17 cellular contexts compared by ENCODE assay signal in genomic region chr13:30045916-30046704, GRCh38.
DNase-seq lines count a peak whose midpoint lies in the region; ATAC-seq and TF ChIP-seq lines count a peak whose summit lies in the region.
"Had no signal": no experiment of that assay in that cellular context is flagged by ENCODE, and none has a peak within 500 bp of the region (broad histone marks: within the 10 kb centered on the region; RNA-seq: fewer than 3 reads in every experiment).

No MANE protein-coding gene starts in this region.

- 75 to 76% methylated on average over 7 of the region's 7 CpGs for WGBS in tibial nerve, 2 donors

- H3K4me3 ChIP-seq in SJSA1 (no peak overlapping the region), tibial nerve (no peak overlapping the region)
- H3K4me3 ChIP-seq: A549, tibial artery had no signal

- H3K9me3 ChIP-seq in SJSA1 (replicated peaks) (no peaks in the 10 kb centered on the region; the same call in 1 of the 2 replicates), tibial nerve (no peaks in the 10 kb centered on the region)
- H3K9me3 ChIP-seq: A549, tibial artery had no signal

- peaks cover 39% of the 10 kb centered on the region for H3K4me1 Mint-ChIP-seq in activated CD4-positive, alpha-beta memory T cell treated with anti-CD3 and anti-CD28 coated beads, Interleukin-2, amount 10 ng/mL, durations not matched to agents 7 days and 5 days
- H3K4me1 Mint-ChIP-seq in activated CD4-positive, alpha-beta memory T cell treated with anti-CD3 and anti-CD28 coated beads for 36 hours (ENCODE audit: low read depth), result peaks cover 9% of the 10 kb centered on the region
- peaks cover 25% of the 10 kb centered on the region for H3K4me1 Mint-ChIP-seq in stimulated activated effector memory CD8-positive, alpha-beta T cell treated with anti-CD3 and anti-CD28 coated beads, Interleukin-12 subunit alpha, Interleukin-12 subunit beta, amount 100 ng/mL, for 72 hours

- H3K27ac ChIP-seq in SJSA1, result peak overlapping the region; percentile 69
- H3K27ac ChIP-seq in tibial nerve, result no peak overlapping the region
- H3K27ac ChIP-seq: A549, tibial artery, WERI-Rb-1 had no signal

- in situ Hi-C loops in GM13977 (cut with MboI; ENCODE audit: low pct_unique_long_range_greater_than_20kb, low sequenced_read_pairs, unreplicated experiment), result no loop called here

- no peaks in the 10 kb centered on the region for H3K9me3 Mint-ChIP-seq in activated CD4-positive, alpha-beta memory T cell treated with anti-CD3 and anti-CD28 coated beads, Interleukin-2, amount 10 ng/mL, durations not matched to agents 7 days and 5 days
- H3K9me3 Mint-ChIP-seq in activated CD4-positive, alpha-beta memory T cell treated with anti-CD3 and anti-CD28 coated beads for 36 hours, result no peaks in the 10 kb centered on the region
- H3K9me3 Mint-ChIP-seq in stimulated activated effector memory CD8-positive, alpha-beta T cell treated with anti-CD3 and anti-CD28 coated beads, Interleukin-12 subunit alpha, Interleukin-12 subunit beta, amount 100 ng/mL, for 72 hours, result no peaks in the 10 kb centered on the region
- H3K9me3 Mint-ChIP-seq: nephron progenitor cell had no signal

- H3K4me1 ChIP-seq in SJSA1 (replicated peaks) (peaks cover 15% of the 10 kb centered on the region), tibial nerve (no peaks in the 10 kb centered on the region)
- H3K4me1 ChIP-seq: tibial artery had no signal

- H3K36me3 Mint-ChIP-seq in activated CD4-positive, alpha-beta memory T cell treated with anti-CD3 and anti-CD28 coated beads, Interleukin-2, amount 10 ng/mL, durations not matched to agents 7 days and 5 days (ENCODE audit: low read depth), result no peaks in the 10 kb centered on the region
- H3K36me3 Mint-ChIP-seq in activated CD4-positive, alpha-beta memory T cell treated with anti-CD3 and anti-CD28 coated beads for 36 hours, result no peaks in the 10 kb centered on the region
- no peaks in the 10 kb centered on the region for H3K36me3 Mint-ChIP-seq in stimulated activated effector memory CD8-positive, alpha-beta T cell treated with anti-CD3 and anti-CD28 coated beads, Interleukin-12 subunit alpha, Interleukin-12 subunit beta, amount 100 ng/mL, for 72 hours

- TF ChIP-seq EP300 in tibial nerve (IDR thresholded peaks at IDR 0.05), result no peak

- no peak overlapping the region for H3K4me3 Mint-ChIP-seq in activated CD4-positive, alpha-beta memory T cell treated with anti-CD3 and anti-CD28 coated beads, Interleukin-2, amount 10 ng/mL, durations not matched to agents 7 days and 5 days
- no peak overlapping the region for H3K4me3 Mint-ChIP-seq in activated CD4-positive, alpha-beta memory T cell treated with anti-CD3 and anti-CD28 coated beads for 36 hours
- no peak overlapping the region for H3K4me3 Mint-ChIP-seq in stimulated activated effector memory CD8-positive, alpha-beta T cell treated with anti-CD3 and anti-CD28 coated beads, Interleukin-12 subunit alpha, Interleukin-12 subunit beta, amount 100 ng/mL, for 72 hours
- H3K4me3 Mint-ChIP-seq: nephron progenitor cell had no signal

- ATAC-seq in stimulated activated effector memory CD8-positive, alpha-beta T cell treated with anti-CD3 and anti-CD28 coated beads, Interleukin-12 subunit alpha, Interleukin-12 subunit beta, amount 100 ng/mL, for 72 hours, result no peak
- ATAC-seq: A549 had no signal

- no peaks in the 10 kb centered on the region for H3K27me3 ChIP-seq in SJSA1 (replicated peaks)
- H3K27me3 ChIP-seq in tibial nerve, result no peaks in the 10 kb centered on the region
- H3K27me3 ChIP-seq: tibial artery had no signal

- intact Hi-C loops in activated CD4-positive, alpha-beta memory T cell treated with anti-CD3 and anti-CD28 coated beads for 36 hours (cut with micrococcal nuclease), result no loop called here

- TF ChIP-seq CTCF in GM13977 (IDR thresholded peaks at IDR 0.05; ENCODE audit: extremely low read depth, insufficient read depth, missing control alignments) (no peak), tibial nerve (IDR thresholded peaks at IDR 0.05) (no peak)

- POLR2A ChIA-PET in activated CD4-positive, alpha-beta memory T cell treated with anti-CD3 and anti-CD28 coated beads, Interleukin-2, amount 10 ng/mL, durations not matched to agents 7 days and 5 days (lab: Charles Lee), result no interaction called here
- POLR2A ChIA-PET in activated CD4-positive, alpha-beta memory T cell treated with anti-CD3 and anti-CD28 coated beads for 36 hours (lab: Charles Lee), result no interaction called here

- CTCF ChIA-PET in activated CD4-positive, alpha-beta memory T cell treated with anti-CD3 and anti-CD28 coated beads, Interleukin-2, amount 10 ng/mL, durations not matched to agents 7 days and 5 days (lab: Charles Lee), result interaction anchor here (1.2 to 2.1 kb wide), 2 partner anchors 66 to 197 kb away, joined by 4 to 10 read pairs; no protein-coding TSS in a partner anchor
- CTCF ChIA-PET in activated CD4-positive, alpha-beta memory T cell treated with anti-CD3 and anti-CD28 coated beads for 36 hours (lab: Charles Lee), result interaction anchor here (1.1 to 1.8 kb wide), 3 partner anchors 58 to 69 kb away, joined by 3 to 10 read pairs (median 4); no protein-coding TSS in a partner anchor

- H3K36me3 ChIP-seq in SJSA1, result no peaks in the 10 kb centered on the region
- no peaks in the 10 kb centered on the region for H3K36me3 ChIP-seq in tibial nerve
- H3K36me3 ChIP-seq: tibial artery, WERI-Rb-1 had no signal

- H3K27ac Mint-ChIP-seq in activated CD4-positive, alpha-beta memory T cell treated with anti-CD3 and anti-CD28 coated beads, Interleukin-2, amount 10 ng/mL, durations not matched to agents 7 days and 5 days, result peak overlapping the region; percentile 8
- no peak overlapping the region for H3K27ac Mint-ChIP-seq in activated CD4-positive, alpha-beta memory T cell treated with anti-CD3 and anti-CD28 coated beads for 36 hours
- H3K27ac Mint-ChIP-seq in stimulated activated effector memory CD8-positive, alpha-beta T cell treated with anti-CD3 and anti-CD28 coated beads, Interleukin-12 subunit alpha, Interleukin-12 subunit beta, amount 100 ng/mL, for 72 hours, result peak overlapping the region; percentile 29
- H3K27ac Mint-ChIP-seq: nephron progenitor cell had no signal

- TF ChIP-seq POLR2A in tibial nerve (IDR thresholded peaks at IDR 0.05), result no peak

- H3K27me3 Mint-ChIP-seq in activated CD4-positive, alpha-beta memory T cell treated with anti-CD3 and anti-CD28 coated beads, Interleukin-2, amount 10 ng/mL, durations not matched to agents 7 days and 5 days, result no peaks in the 10 kb centered on the region
- no peaks in the 10 kb centered on the region for H3K27me3 Mint-ChIP-seq in activated CD4-positive, alpha-beta memory T cell treated with anti-CD3 and anti-CD28 coated beads for 36 hours

- no peak for DNase-seq in activated CD4-positive, alpha-beta memory T cell treated with anti-CD3 and anti-CD28 coated beads, Interleukin-2, amount 10 ng/mL, durations not matched to agents 7 days and 5 days
- DNase-seq in activated CD4-positive, alpha-beta memory T cell treated with anti-CD3 and anti-CD28 coated beads for 36 hours, result no peak
- peak; percentile 55 to 58 for DNase-seq in SJSA1 (ENCODE audit: low read depth in 1 of 2, low spot score in 2 of 2)
- peak; percentile 69 for DNase-seq in fibroblast of peridontal ligament (ENCODE audit: extremely low read depth)
- no peak for DNase-seq in stimulated activated effector memory CD8-positive, alpha-beta T cell treated with anti-CD3 and anti-CD28 coated beads, Interleukin-12 subunit alpha, Interleukin-12 subunit beta, amount 100 ng/mL, for 72 hours (ENCODE audit: low spot score in 2 of 2)
- DNase-seq in GM13977 (ENCODE audit: low spot score), result no peak
- no peak for DNase-seq in NCI-H1417 treated with DMSO at 0.1 percent for 48 hours (lab: John Stamatoyannopoulos, UW)
- DNase-seq in tibial nerve (ENCODE audit: low spot score in 2 of 2), result no peak
- DNase-seq: activated T-cell treated with anti-CD3 and anti-CD28 coated beads for 4 hours; central memory CD4-positive, alpha-beta T cell; NCI-H1092; NCI-H510A treated with DMSO at 0.1 percent for 48 hours; nephron progenitor cell; SHP77 treated with DMSO at 0.1 percent for 48 hours; tibial artery; WERI-Rb-1 had no signal

Comparison
In these comparisons a context has a peak if more than half of its experiments do, and no peak if none do; other contexts are left out.
1. DNase-seq: peak in SJSA1 (2 of 2) and fibroblast of peridontal ligament (single experiment); none in activated CD4-positive, alpha-beta memory T cell treated with anti-CD3 and anti-CD28 coated beads, Interleukin-2, amount 10 ng/mL, durations not matched to agents 7 days and 5 days (single experiment), activated CD4-positive, alpha-beta memory T cell treated with anti-CD3 and anti-CD28 coated beads for 36 hours (single experiment), stimulated activated effector memory CD8-positive, alpha-beta T cell treated with anti-CD3 and anti-CD28 coated beads, Interleukin-12 subunit alpha, Interleukin-12 subunit beta, amount 100 ng/mL, for 72 hours (0 of 2), GM13977 (single experiment), NCI-H1417 treated with DMSO at 0.1 percent for 48 hours (single experiment) and tibial nerve (0 of 2).